In the genomic region with DNA sequence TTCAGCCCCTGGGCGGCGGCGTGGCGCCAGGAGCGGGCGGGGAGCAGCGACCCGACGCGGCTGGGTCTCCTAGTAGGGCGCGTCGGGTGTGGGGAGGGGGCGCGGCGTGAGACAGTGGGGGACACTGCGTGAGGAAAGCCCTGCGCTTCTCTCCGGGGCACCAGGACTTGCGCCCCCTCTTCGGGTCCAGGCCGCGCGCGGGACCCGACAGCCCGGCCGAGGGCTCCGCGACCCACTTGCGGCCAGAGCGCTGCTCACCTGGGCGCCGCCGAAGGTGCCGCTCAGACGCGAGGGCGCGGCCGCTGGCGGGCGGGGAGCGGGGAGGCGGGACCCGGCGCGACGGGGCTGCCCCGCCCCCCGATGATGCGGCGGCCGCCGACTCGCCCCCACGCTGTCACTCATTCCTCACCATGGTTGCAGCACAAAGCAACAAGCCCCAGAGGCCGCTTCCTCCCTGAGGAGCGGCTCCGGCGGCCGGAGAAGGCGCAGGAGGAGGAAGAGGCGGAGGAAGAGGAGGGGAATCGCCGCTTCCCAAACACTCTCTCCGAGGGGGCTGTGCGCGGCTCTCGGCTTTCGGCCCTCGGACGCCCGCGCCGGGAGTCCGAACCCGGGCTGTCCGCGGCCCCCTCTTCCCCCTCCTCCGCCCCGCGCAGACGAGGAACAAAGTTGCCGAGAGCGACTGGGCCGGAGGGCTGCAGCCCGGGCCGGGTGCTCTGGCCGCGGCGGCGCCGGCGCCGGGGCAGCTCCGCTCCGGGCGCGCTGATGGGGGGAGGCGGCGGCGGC, we compare ENCODE assay signal across 1 cellular context.
TF ChIP-seq lines count a peak whose summit lies in the region.

A gene with protein sequence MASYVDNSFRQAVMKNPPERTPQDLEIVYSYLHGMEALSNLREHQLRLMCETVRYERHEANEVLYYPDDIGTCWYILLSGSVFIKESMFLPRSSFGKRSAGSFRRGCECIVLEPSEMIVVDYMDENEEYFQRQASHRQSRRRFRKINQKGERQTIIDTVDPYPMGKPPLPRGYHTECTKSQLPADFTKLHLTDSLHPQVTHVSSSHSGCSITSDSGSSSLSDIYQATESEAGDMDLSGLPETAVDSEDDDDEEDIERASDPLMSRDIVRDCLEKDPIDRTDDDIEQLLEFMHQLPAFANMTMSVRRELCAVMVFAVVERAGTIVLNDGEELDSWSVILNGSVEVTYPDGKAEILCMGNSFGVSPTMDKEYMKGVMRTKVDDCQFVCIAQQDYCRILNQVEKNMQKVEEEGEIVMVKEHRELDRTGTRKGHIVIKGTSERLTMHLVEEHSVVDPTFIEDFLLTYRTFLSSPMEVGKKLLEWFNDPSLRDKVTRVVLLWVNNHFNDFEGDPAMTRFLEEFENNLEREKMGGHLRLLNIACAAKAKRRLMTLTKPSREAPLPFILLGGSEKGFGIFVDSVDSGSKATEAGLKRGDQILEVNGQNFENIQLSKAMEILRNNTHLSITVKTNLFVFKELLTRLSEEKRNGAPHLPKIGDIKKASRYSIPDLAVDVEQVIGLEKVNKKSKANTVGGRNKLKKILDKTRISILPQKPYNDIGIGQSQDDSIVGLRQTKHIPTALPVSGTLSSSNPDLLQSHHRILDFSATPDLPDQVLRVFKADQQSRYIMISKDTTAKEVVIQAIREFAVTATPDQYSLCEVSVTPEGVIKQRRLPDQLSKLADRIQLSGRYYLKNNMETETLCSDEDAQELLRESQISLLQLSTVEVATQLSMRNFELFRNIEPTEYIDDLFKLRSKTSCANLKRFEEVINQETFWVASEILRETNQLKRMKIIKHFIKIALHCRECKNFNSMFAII (N-terminal part only) (plus strand): TSS at position 457 of the 783 bp plus-strand sequence. CDS start 1,084 bp downstream, outside the sequence.

TF ChIP-seq in K562, 482 proteins besides CTCF, POLR2A, EP300 and RAD21 (continued from another document and continues in another):
- TF ChIP-seq, protein P1, sequence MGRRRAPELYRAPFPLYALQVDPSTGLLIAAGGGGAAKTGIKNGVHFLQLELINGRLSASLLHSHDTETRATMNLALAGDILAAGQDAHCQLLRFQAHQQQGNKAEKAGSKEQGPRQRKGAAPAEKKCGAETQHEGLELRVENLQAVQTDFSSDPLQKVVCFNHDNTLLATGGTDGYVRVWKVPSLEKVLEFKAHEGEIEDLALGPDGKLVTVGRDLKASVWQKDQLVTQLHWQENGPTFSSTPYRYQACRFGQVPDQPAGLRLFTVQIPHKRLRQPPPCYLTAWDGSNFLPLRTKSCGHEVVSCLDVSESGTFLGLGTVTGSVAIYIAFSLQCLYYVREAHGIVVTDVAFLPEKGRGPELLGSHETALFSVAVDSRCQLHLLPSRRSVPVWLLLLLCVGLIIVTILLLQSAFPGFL (CRISPR knock-in tag; IDR thresholded peaks at IDR 0.05), result no peak
- TF ChIP-seq, protein P2, sequence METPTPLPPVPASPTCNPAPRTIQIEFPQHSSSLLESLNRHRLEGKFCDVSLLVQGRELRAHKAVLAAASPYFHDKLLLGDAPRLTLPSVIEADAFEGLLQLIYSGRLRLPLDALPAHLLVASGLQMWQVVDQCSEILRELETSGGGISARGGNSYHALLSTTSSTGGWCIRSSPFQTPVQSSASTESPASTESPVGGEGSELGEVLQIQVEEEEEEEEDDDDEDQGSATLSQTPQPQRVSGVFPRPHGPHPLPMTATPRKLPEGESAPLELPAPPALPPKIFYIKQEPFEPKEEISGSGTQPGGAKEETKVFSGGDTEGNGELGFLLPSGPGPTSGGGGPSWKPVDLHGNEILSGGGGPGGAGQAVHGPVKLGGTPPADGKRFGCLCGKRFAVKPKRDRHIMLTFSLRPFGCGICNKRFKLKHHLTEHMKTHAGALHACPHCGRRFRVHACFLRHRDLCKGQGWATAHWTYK (CRISPR knock-in tag; IDR thresholded peaks at IDR 0.05), result no peak
- TF ChIP-seq HMG20B (CRISPR knock-in tag; IDR thresholded peaks at IDR 0.05) (no peak), BACH1 (tag; IDR thresholded peaks at IDR 0.05) (no peak), ZNF77 (CRISPR knock-in tag; IDR thresholded peaks at IDR 0.05) (no peak), ZNF282 (CRISPR knock-in tag; IDR thresholded peaks at IDR 0.05) (no peak), ZNF133 (CRISPR knock-in tag; IDR thresholded peaks at IDR 0.05) (no peak), ZNF76 (CRISPR knock-in tag; IDR thresholded peaks at IDR 0.05; ENCODE audit: borderline replicate concordance) (no peak), SUPT5H (IDR thresholded peaks at IDR 0.05) (peak; percentile 74; the same call in 1 of the 2 replicates), HLTF (IDR thresholded peaks at IDR 0.05) (no peak), FOXP1 (CRISPR knock-in tag; IDR thresholded peaks at IDR 0.05) (0 out of 2 replicates have a peak, but pooled peaks have one; percentile 6), GABPB1 (CRISPR knock-in tag; IDR thresholded peaks at IDR 0.05) (no peak), SOX6 (IDR thresholded peaks at IDR 0.05) (no peak), KHSRP (IDR thresholded peaks at IDR 0.05) (no peak), CC2D1A (IDR thresholded peaks at IDR 0.05) (no peak), BMI1 (IDR thresholded peaks at IDR 0.05; ENCODE audit: low read length) (no peak), CSDE1 (IDR thresholded peaks at IDR 0.05) (no peak)
- TF ChIP-seq, protein P3, sequence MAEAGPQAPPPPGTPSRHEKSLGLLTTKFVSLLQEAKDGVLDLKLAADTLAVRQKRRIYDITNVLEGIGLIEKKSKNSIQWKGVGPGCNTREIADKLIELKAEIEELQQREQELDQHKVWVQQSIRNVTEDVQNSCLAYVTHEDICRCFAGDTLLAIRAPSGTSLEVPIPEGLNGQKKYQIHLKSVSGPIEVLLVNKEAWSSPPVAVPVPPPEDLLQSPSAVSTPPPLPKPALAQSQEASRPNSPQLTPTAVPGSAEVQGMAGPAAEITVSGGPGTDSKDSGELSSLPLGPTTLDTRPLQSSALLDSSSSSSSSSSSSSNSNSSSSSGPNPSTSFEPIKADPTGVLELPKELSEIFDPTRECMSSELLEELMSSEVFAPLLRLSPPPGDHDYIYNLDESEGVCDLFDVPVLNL (CRISPR knock-in tag; IDR thresholded peaks at IDR 0.05; ENCODE audit: low read depth), result no peak
- TF ChIP-seq, protein P4, sequence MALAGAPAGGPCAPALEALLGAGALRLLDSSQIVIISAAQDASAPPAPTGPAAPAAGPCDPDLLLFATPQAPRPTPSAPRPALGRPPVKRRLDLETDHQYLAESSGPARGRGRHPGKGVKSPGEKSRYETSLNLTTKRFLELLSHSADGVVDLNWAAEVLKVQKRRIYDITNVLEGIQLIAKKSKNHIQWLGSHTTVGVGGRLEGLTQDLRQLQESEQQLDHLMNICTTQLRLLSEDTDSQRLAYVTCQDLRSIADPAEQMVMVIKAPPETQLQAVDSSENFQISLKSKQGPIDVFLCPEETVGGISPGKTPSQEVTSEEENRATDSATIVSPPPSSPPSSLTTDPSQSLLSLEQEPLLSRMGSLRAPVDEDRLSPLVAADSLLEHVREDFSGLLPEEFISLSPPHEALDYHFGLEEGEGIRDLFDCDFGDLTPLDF (CRISPR knock-in tag; IDR thresholded peaks at IDR 0.05), result no peak
- TF ChIP-seq, protein P5, sequence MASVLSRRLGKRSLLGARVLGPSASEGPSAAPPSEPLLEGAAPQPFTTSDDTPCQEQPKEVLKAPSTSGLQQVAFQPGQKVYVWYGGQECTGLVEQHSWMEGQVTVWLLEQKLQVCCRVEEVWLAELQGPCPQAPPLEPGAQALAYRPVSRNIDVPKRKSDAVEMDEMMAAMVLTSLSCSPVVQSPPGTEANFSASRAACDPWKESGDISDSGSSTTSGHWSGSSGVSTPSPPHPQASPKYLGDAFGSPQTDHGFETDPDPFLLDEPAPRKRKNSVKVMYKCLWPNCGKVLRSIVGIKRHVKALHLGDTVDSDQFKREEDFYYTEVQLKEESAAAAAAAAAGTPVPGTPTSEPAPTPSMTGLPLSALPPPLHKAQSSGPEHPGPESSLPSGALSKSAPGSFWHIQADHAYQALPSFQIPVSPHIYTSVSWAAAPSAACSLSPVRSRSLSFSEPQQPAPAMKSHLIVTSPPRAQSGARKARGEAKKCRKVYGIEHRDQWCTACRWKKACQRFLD (CRISPR knock-in tag; IDR thresholded peaks at IDR 0.05), result no peak
- TF ChIP-seq, protein P6, sequence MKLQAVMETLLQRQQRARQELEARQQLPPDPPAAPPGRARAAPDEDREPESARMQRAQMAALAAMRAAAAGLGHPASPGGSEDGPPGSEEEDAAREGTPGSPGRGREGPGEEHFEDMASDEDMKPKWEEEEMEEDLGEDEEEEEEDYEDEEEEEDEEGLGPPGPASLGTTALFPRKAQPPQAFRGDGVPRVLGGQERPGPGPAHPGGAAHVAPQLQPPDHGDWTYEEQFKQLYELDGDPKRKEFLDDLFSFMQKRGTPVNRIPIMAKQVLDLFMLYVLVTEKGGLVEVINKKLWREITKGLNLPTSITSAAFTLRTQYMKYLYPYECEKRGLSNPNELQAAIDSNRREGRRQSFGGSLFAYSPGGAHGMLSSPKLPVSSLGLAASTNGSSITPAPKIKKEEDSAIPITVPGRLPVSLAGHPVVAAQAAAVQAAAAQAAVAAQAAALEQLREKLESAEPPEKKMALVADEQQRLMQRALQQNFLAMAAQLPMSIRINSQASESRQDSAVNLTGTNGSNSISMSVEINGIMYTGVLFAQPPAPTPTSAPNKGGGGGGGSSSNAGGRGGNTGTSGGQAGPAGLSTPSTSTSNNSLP (IDR thresholded peaks at IDR 0.05; ENCODE audit: borderline replicate concordance, low read depth, low read length), result no peak
- TF ChIP-seq, protein P7, sequence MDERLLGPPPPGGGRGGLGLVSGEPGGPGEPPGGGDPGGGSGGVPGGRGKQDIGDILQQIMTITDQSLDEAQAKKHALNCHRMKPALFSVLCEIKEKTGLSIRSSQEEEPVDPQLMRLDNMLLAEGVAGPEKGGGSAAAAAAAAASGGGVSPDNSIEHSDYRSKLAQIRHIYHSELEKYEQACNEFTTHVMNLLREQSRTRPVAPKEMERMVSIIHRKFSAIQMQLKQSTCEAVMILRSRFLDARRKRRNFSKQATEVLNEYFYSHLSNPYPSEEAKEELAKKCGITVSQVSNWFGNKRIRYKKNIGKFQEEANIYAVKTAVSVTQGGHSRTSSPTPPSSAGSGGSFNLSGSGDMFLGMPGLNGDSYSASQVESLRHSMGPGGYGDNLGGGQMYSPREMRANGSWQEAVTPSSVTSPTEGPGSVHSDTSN (CRISPR knock-in tag; IDR thresholded peaks at IDR 0.05; ENCODE audit: low read depth), result peak; percentile 88
- TF ChIP-seq, protein P7 (tag; conservative IDR thresholded peaks at IDR 0.05; ENCODE audit: low read depth), result peak; percentile 83
- TF ChIP-seq, protein P8, sequence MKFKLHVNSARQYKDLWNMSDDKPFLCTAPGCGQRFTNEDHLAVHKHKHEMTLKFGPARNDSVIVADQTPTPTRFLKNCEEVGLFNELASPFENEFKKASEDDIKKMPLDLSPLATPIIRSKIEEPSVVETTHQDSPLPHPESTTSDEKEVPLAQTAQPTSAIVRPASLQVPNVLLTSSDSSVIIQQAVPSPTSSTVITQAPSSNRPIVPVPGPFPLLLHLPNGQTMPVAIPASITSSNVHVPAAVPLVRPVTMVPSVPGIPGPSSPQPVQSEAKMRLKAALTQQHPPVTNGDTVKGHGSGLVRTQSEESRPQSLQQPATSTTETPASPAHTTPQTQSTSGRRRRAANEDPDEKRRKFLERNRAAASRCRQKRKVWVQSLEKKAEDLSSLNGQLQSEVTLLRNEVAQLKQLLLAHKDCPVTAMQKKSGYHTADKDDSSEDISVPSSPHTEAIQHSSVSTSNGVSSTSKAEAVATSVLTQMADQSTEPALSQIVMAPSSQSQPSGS (CRISPR knock-in tag; IDR thresholded peaks at IDR 0.05), result no peak
- TF ChIP-seq, protein P9, sequence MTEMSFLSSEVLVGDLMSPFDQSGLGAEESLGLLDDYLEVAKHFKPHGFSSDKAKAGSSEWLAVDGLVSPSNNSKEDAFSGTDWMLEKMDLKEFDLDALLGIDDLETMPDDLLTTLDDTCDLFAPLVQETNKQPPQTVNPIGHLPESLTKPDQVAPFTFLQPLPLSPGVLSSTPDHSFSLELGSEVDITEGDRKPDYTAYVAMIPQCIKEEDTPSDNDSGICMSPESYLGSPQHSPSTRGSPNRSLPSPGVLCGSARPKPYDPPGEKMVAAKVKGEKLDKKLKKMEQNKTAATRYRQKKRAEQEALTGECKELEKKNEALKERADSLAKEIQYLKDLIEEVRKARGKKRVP (CRISPR knock-in tag; IDR thresholded peaks at IDR 0.05), result no peak
- TF ChIP-seq, protein P10, sequence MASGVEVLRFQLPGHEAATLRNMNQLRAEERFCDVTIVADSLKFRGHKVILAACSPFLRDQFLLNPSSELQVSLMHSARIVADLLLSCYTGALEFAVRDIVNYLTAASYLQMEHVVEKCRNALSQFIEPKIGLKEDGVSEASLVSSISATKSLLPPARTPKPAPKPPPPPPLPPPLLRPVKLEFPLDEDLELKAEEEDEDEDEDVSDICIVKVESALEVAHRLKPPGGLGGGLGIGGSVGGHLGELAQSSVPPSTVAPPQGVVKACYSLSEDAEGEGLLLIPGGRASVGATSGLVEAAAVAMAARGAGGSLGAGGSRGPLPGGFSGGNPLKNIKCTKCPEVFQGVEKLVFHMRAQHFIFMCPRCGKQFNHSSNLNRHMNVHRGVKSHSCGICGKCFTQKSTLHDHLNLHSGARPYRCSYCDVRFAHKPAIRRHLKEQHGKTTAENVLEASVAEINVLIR (CRISPR knock-in tag; IDR thresholded peaks at IDR 0.05), result peak; percentile 60
- TF ChIP-seq, protein P11, sequence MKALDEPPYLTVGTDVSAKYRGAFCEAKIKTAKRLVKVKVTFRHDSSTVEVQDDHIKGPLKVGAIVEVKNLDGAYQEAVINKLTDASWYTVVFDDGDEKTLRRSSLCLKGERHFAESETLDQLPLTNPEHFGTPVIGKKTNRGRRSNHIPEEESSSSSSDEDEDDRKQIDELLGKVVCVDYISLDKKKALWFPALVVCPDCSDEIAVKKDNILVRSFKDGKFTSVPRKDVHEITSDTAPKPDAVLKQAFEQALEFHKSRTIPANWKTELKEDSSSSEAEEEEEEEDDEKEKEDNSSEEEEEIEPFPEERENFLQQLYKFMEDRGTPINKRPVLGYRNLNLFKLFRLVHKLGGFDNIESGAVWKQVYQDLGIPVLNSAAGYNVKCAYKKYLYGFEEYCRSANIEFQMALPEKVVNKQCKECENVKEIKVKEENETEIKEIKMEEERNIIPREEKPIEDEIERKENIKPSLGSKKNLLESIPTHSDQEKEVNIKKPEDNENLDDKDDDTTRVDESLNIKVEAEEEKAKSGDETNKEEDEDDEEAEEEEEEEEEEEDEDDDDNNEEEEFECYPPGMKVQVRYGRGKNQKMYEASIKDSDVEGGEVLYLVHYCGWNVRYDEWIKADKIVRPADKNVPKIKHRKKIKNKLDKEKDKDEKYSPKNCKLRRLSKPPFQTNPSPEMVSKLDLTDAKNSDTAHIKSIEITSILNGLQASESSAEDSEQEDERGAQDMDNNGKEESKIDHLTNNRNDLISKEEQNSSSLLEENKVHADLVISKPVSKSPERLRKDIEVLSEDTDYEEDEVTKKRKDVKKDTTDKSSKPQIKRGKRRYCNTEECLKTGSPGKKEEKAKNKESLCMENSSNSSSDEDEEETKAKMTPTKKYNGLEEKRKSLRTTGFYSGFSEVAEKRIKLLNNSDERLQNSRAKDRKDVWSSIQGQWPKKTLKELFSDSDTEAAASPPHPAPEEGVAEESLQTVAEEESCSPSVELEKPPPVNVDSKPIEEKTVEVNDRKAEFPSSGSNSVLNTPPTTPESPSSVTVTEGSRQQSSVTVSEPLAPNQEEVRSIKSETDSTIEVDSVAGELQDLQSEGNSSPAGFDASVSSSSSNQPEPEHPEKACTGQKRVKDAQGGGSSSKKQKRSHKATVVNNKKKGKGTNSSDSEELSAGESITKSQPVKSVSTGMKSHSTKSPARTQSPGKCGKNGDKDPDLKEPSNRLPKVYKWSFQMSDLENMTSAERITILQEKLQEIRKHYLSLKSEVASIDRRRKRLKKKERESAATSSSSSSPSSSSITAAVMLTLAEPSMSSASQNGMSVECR (CRISPR knock-in tag; IDR thresholded peaks at IDR 0.05), result peak; percentile 29; the same call in 1 of the 2 replicates
